1 cellular context compared by ENCODE assay signal in genomic region chr19:49895566-49896297, GRCh38.
TF ChIP-seq lines count a peak whose summit lies in the region.

No MANE protein-coding gene starts in this region.

TF ChIP-seq in H1, 55 proteins besides CTCF, POLR2A, EP300 and RAD21:
- TF ChIP-seq CBX5 (IDR thresholded peaks at IDR 0.05; ENCODE audit: low read depth, low read length) (no peak), ATF2 (IDR thresholded peaks at IDR 0.05; ENCODE audit: low read length) (no peak), SIX5 (IDR thresholded peaks at IDR 0.05; ENCODE audit: low read depth, low read length) (no peak), MAX (IDR thresholded peaks at IDR 0.05) (no peak), TBP (IDR thresholded peaks at IDR 0.05; ENCODE audit: low read depth, low read length) (no peak), POLR2AphosphoS5 (IDR thresholded peaks at IDR 0.05; ENCODE audit: low read depth, low read length) (no peak), ZNF274 (IDR thresholded peaks at IDR 0.05; ENCODE audit: borderline replicate concordance, extremely low read depth, low read length) (no peak), USF2 (IDR thresholded peaks at IDR 0.05; ENCODE audit: low read length) (no peak), RBBP5 (IDR thresholded peaks at IDR 0.05; ENCODE audit: borderline replicate concordance, low read depth, low read length) (no peak), FOSL1 (IDR thresholded peaks at IDR 0.05; ENCODE audit: insufficient read depth, low read depth, low read length) (no peak), CHD2 (IDR thresholded peaks at IDR 0.05; ENCODE audit: low read length) (no peak), KDM1A (IDR thresholded peaks at IDR 0.05; ENCODE audit: borderline replicate concordance, low read length) (no peak), RXRA (IDR thresholded peaks at IDR 0.05; ENCODE audit: insufficient read depth, low read depth, low read length) (no peak), PHF8 (conservative IDR thresholded peaks at IDR 0.05; ENCODE audit: low read depth, low read length) (no peak)
